Comparison of ENCODE assay signal across 9 cellular contexts in the genomic region with DNA sequence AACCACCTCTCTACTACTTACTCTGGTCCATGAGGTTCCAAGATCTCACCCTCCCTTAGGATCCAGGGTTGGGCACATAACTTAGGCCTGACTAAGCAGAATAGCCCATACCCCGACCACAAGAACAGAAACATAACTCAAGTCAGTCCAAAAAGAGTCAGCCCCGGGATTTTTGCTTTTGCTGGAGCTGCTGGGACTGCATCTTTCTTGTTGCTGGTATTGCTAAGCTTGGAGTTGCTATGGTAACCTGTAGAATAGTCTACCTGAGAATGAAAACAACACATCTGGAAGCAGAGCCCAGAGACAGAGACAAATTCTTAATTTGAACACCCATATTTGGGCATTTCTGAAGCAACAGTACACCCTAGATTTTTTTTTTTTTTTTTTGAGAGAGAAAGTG. TPM values are rescaled to one million over a fixed set of nuclear protein-coding genes. Genes with fewer than 3 reads are reported as not detected.
DNase-seq lines count a peak whose midpoint lies in the region; ATAC-seq, FAIRE-seq and TF ChIP-seq lines count a peak whose summit lies in the region.
"Had no signal": no experiment of that assay in that cellular context is flagged by ENCODE, and none has a peak within 500 bp of the region (broad histone marks: within the 10 kb centered on the region; RNA-seq: fewer than 3 reads in every experiment).

No MANE protein-coding gene starts in this region.

- H3K36me3 ChIP-seq in HepG2 (replicated peaks in 1 of 2; ENCODE audit: control insufficient read depth in 1 of 2, insufficient read depth in 2 of 2, low read length in 2 of 2): no peaks in the 10 kb centered on the region
- H3K36me3 ChIP-seq in right lobe of liver: no peaks in the 10 kb centered on the region
- H3K36me3 ChIP-seq in adrenal gland (replicated peaks in 1 of 2): no peaks in the 10 kb centered on the region
- H3K36me3 ChIP-seq: prostate gland had no signal

- DNase-seq in HepG2 (ENCODE audit: low spot score): no peak
- DNase-seq in right lobe of liver: no peak
- peak; percentile 89 for DNase-seq in RPMI7951 (ENCODE audit: low read depth)
- peak; percentile 89 for DNase-seq in fibroblast of mammary gland (ENCODE audit: low read depth)
- no peak for DNase-seq in adrenal gland
- no peak for DNase-seq in C1 segment of cervical spinal cord (lab: John Stamatoyannopoulos, UW)
- DNase-seq in caudate nucleus (lab: John Stamatoyannopoulos, UW): no peak
- DNase-seq in NCI-H1092 (lab: John Stamatoyannopoulos, UW): no peak

- H3K4me2 ChIP-seq in HepG2 (ENCODE audit: low read depth, low read length): no peak overlapping the region

- TF ChIP-seq EP300 in HepG2 (IDR thresholded peaks at IDR 0.05; ENCODE audit: low read depth in 2 of 2, low read length in 2 of 2) (no peak), HepG2 (CRISPR knock-in tag; IDR thresholded peaks at IDR 0.05; ENCODE audit: borderline replicate concordance) (no peak)

- ATAC-seq in HepG2 (no peak), right lobe of liver (no peak)

- H2AFZ ChIP-seq in HepG2 (ENCODE audit: low read length): no peak overlapping the region

- H3K27me3 ChIP-seq in HepG2 (ENCODE audit: control insufficient read depth in 1 of 2, insufficient read depth in 2 of 2, low read length in 2 of 2) (no peaks in the 10 kb centered on the region), right lobe of liver (no peaks in the 10 kb centered on the region), adrenal gland (no peaks in the 10 kb centered on the region)

- H3K27ac ChIP-seq in HepG2 (ENCODE audit: extremely low read length, insufficient read depth, low read length) (no peak overlapping the region), right lobe of liver (no peak overlapping the region), adrenal gland (no peak overlapping the region), caudate nucleus (ENCODE audit: low read depth, low read length) (no peak overlapping the region)
- H3K27ac ChIP-seq: prostate gland had no signal

- no peak for FAIRE-seq in HepG2 (lab: Jason Lieb, UNC)

- 87% methylated on average over 2 of the region's 2 CpGs for WGBS in HepG2 (ENCODE audit: low lambda C conversion rate)
- 73% methylated on average over 2 of the region's 2 CpGs for WGBS in right lobe of liver (ENCODE audit: insufficient coverage, low coverage, low lambda C conversion rate, missing lambda C conversion rate)
- WGBS in adrenal gland, 4 donors: 75 to 88% (median 78%) methylated on average over 2 of the region's 2 CpGs

- peaks cover 7% of the 10 kb centered on the region for H3K79me2 ChIP-seq in HepG2 (ENCODE audit: insufficient read depth, low read length)

- no peaks in the 10 kb centered on the region for H4K20me1 ChIP-seq in HepG2 (ENCODE audit: insufficient read depth, low read length)

- H3K9ac ChIP-seq in HepG2 (ENCODE audit: insufficient read depth, low read depth, low read length): no peak overlapping the region

- TF ChIP-seq RAD21 in HepG2 (CRISPR knock-in tag; IDR thresholded peaks at IDR 0.05): no peak

- H3K9me3 ChIP-seq in HepG2 (ENCODE audit: low read length) (no peaks in the 10 kb centered on the region), right lobe of liver (no peaks in the 10 kb centered on the region), adrenal gland (replicated peaks in 1 of 3) (no peaks in the 10 kb centered on the region)
- H3K9me3 ChIP-seq: prostate gland had no signal

- intact Hi-C loops in HepG2 (cut with micrococcal nuclease; ENCODE audit: unreplicated experiment) (no loop called here), right lobe of liver (cut with DNase I) (no loop called here), adrenal gland (cut with DNase I) (no loop called here)

- POLR2A ChIA-PET in HepG2 (lab: Yijun Ruan, JAX): no interaction called here

- H3K4me3 ChIP-seq in HepG2 (replicated peaks in 1 of 3; ENCODE audit: insufficient read depth in 1 of 3, low read depth in 2 of 3, low read length in 3 of 3) (no peak overlapping the region), right lobe of liver (no peak overlapping the region), fibroblast of mammary gland (ENCODE audit: control insufficient read depth, low read depth, low read length) (no peak overlapping the region), adrenal gland (no peak overlapping the region)
- H3K4me3 ChIP-seq: prostate gland had no signal

- no TSS peak for BruUV-seq in HepG2 (replicated peaks; lab: Mats Ljungman, UMichigan)

- CTCF ChIA-PET in HepG2 (lab: Yijun Ruan, JAX; ENCODE audit: low intra/inter-chr PET ratio, low total read pairs): no interaction called here

- TF ChIP-seq CTCF in HepG2 (CRISPR knock-in tag; IDR thresholded peaks at IDR 0.05) (no peak), right lobe of liver (IDR thresholded peaks at IDR 0.05) (no peak), fibroblast of mammary gland (conservative IDR thresholded peaks at IDR 0.05; ENCODE audit: control insufficient read depth, insufficient read depth, low read depth, low read length) (no peak), adrenal gland (IDR thresholded peaks at IDR 0.05) (no peak)

- H3K4me1 ChIP-seq in HepG2 (ENCODE audit: insufficient read depth, low read length) (no peaks in the 10 kb centered on the region), right lobe of liver (peaks cover 0 to 5% (median 0%) of the 10 kb centered on the region in 4 donors), adrenal gland (replicated peaks in 1 of 2) (peaks cover 0 to 6% of the 10 kb centered on the region in 2 donors)
- H3K4me1 ChIP-seq: prostate gland had no signal

- TF ChIP-seq POLR2A in HepG2 (IDR thresholded peaks at IDR 0.05; ENCODE audit: insufficient read depth in 1 of 2, low read depth in 2 of 2, low read length in 2 of 2) (no peak), right lobe of liver (IDR thresholded peaks at IDR 0.05) (no peak), adrenal gland (IDR thresholded peaks at IDR 0.05) (no peak)

- in situ Hi-C loops in HepG2 (cut with HindIII; ENCODE audit: extremely low pct_ligation_motif_present, low pct_unique_long_range_greater_than_20kb): no loop called here

TF ChIP-seq in HepG2, 621 proteins besides CTCF, POLR2A, EP300 and RAD21 (continues in another document):
- TF ChIP-seq RFX1 (IDR thresholded peaks at IDR 0.05): peak; percentile 29; the same call in 1 of the 2 replicates
- no peak for TF ChIP-seq KMT2A (CRISPR knock-in tag; IDR thresholded peaks at IDR 0.05)

RNA-seq across cellular contexts. Expression of a gene that starts 6.5 kb away (rescaled TPM):
- total RNA-seq in HepG2 (2016; rRNA removed; fragmentation: Illumina TruSeq; extraction: Trizol) (4.8 and 5.2 TPM in 2 replicates), right lobe of liver (10 to 100 TPM in 2 of 6 experiments, 1 to 10 TPM in 4; 6.4 to 19.4 (median 7.7) TPM), adrenal gland (10 to 100 TPM; 19.7 to 43.8 (median 22.5) TPM)
- 1.7 and 2.2 TPM in 2 replicates for total RNA-seq in HepG2 (2016; cell fraction: cytosol; rRNA removed; fragmentation: Illumina TruSeq; extraction: Trizol; ENCODE audit: low read depth)
- 4.4 and 6.1 TPM in 2 replicates for total RNA-seq in HepG2 (2016; cell fraction: insoluble cytoplasmic fraction; rRNA removed; fragmentation: Illumina TruSeq; extraction: Trizol)
- total RNA-seq in HepG2 (2016; cell fraction: membrane; rRNA removed; fragmentation: Illumina TruSeq; extraction: Trizol): 3.9 and 4.0 TPM in 2 replicates
- total RNA-seq in HepG2 (2016; cell fraction: nucleus; rRNA removed; fragmentation: Illumina TruSeq; extraction: Trizol): 5.3 and 5.7 TPM in 2 replicates
- polyA plus RNA-seq in HepG2 (2011; rRNA removed) (6.5 and 8.1 TPM in 2 replicates), adrenal gland (10 to 100 TPM in 2 of 3 donors, 1 to 10 TPM in 1; 7.7 to 22.7 (median 13.4) TPM)
- 2.9 and 3.5 TPM in 2 replicates for polyA plus RNA-seq in HepG2 (2011; cell fraction: cytosol; rRNA removed)
- 16.7 and 22.2 TPM in 2 replicates for polyA plus RNA-seq in HepG2 (2011; cell fraction: nucleus; rRNA removed)
- polyA plus RNA-seq in HepG2 (2012): 3.4 and 4.4 TPM in 2 replicates
- 0.63 and 0.68 TPM in 2 replicates for polyA plus RNA-seq in HepG2 (2016; cell fraction: cytosol; fragmentation: Illumina TruSeq; extraction: Trizol; ENCODE audit: low read depth)
- 3.2 and 4.5 TPM in 2 replicates for polyA plus RNA-seq in HepG2 (2016; cell fraction: insoluble cytoplasmic fraction; fragmentation: Illumina TruSeq; extraction: Trizol; ENCODE audit: low read depth)
- polyA plus RNA-seq in HepG2 (2016; cell fraction: membrane; fragmentation: Illumina TruSeq; extraction: Trizol; ENCODE audit: low read depth): 1.2 and 1.3 TPM in 2 replicates
- polyA plus RNA-seq in HepG2 (2016; cell fraction: nucleus; fragmentation: Illumina TruSeq; extraction: Trizol; ENCODE audit: insufficient read depth, low read depth): 13.0 and 13.9 TPM in 2 replicates
- 10.1 and 33.6 TPM in 2 replicates for polyA minus RNA-seq in HepG2 (2011; rRNA and poly(A)+ RNA removed; ENCODE audit: low replicate concordance)
- polyA minus RNA-seq in HepG2 (2011; cell fraction: cytosol; rRNA and poly(A)+ RNA removed): 4.4 and 5.1 TPM in 2 replicates
- polyA minus RNA-seq in HepG2 (2011; cell fraction: nucleus; rRNA and poly(A)+ RNA removed): 10.8 and 14.2 TPM in 2 replicates
- 20.4 and 20.7 TPM in 2 replicates for total RNA-seq in RPMI7951 (2014; rRNA removed; shearing (Covaris generic))

RNA-seq across cellular contexts. Expression of a gene that starts 19.5 kb away (rescaled TPM):
- 28.8 and 51.6 TPM in 2 replicates for total RNA-seq in HepG2 (2016; rRNA removed; fragmentation: Illumina TruSeq; extraction: Trizol)
- total RNA-seq in HepG2 (2016; cell fraction: cytosol; rRNA removed; fragmentation: Illumina TruSeq; extraction: Trizol; ENCODE audit: low read depth): 5.3 and 5.6 TPM in 2 replicates
- 28.6 and 50.2 TPM in 2 replicates for total RNA-seq in HepG2 (2016; cell fraction: insoluble cytoplasmic fraction; rRNA removed; fragmentation: Illumina TruSeq; extraction: Trizol)
- total RNA-seq in HepG2 (2016; cell fraction: membrane; rRNA removed; fragmentation: Illumina TruSeq; extraction: Trizol): 12.7 and 14.5 TPM in 2 replicates
- 12.1 and 14.7 TPM in 2 replicates for total RNA-seq in HepG2 (2016; cell fraction: nucleus; rRNA removed; fragmentation: Illumina TruSeq; extraction: Trizol)
- 6.5 and 6.9 TPM in 2 replicates for polyA plus RNA-seq in HepG2 (2011; rRNA removed)
- polyA plus RNA-seq in HepG2 (2011; cell fraction: cytosol; rRNA removed): 4.9 and 5.6 TPM in 2 replicates
- 2.6 and 3.5 TPM in 2 replicates for polyA plus RNA-seq in HepG2 (2011; cell fraction: nucleus; rRNA removed)
- 16.6 and 18.2 TPM in 2 replicates for polyA plus RNA-seq in HepG2 (2012)
- 1.4 and 1.7 TPM in 2 replicates for polyA plus RNA-seq in HepG2 (2016; cell fraction: cytosol; fragmentation: Illumina TruSeq; extraction: Trizol; ENCODE audit: low read depth)
- 35.8 and 41.7 TPM in 2 replicates for polyA plus RNA-seq in HepG2 (2016; cell fraction: insoluble cytoplasmic fraction; fragmentation: Illumina TruSeq; extraction: Trizol; ENCODE audit: low read depth)
- 5.3 TPM in 2 replicates for polyA plus RNA-seq in HepG2 (2016; cell fraction: membrane; fragmentation: Illumina TruSeq; extraction: Trizol; ENCODE audit: low read depth)
- 17.6 and 20.9 TPM in 2 replicates for polyA plus RNA-seq in HepG2 (2016; cell fraction: nucleus; fragmentation: Illumina TruSeq; extraction: Trizol; ENCODE audit: insufficient read depth, low read depth)
- polyA minus RNA-seq in HepG2 (2011; rRNA and poly(A)+ RNA removed; ENCODE audit: low replicate concordance): 3.0 and 13.4 TPM in 2 replicates
- polyA minus RNA-seq in HepG2 (2011; cell fraction: cytosol; rRNA and poly(A)+ RNA removed): 9.7 and 10.3 TPM in 2 replicates
- 6.4 and 9.3 TPM in 2 replicates for polyA minus RNA-seq in HepG2 (2011; cell fraction: nucleus; rRNA and poly(A)+ RNA removed)
- total RNA-seq in right lobe of liver: 10 to 100 TPM; 20.2 to 33.4 (median 23.9) TPM
- total RNA-seq in RPMI7951 (2014; rRNA removed; shearing (Covaris generic)): 72.6 and 77.9 TPM in 2 replicates
- total RNA-seq in adrenal gland: 10 to 100 TPM; 12.5 to 57.3 (median 45.6) TPM
- polyA plus RNA-seq in adrenal gland: 10 to 100 TPM; 10.1 to 70.4 (median 12.3) TPM

Comparison
In these comparisons a context has a peak if more than half of its experiments do, and no peak if none do; other contexts are left out.
1. DNase-seq: peak in RPMI7951 (single experiment) and fibroblast of mammary gland (single experiment); none in HepG2 (single experiment), right lobe of liver (0 of 3), adrenal gland (0 of 7), C1 segment of cervical spinal cord (0 of 14), caudate nucleus (0 of 61) and NCI-H1092 (single experiment).